Comparison of ENCODE assay signal across 8 cellular contexts in genomic region chr12:51424662-51425539, GRCh38. TPM values are rescaled to one million over a fixed set of nuclear protein-coding genes. Genes with fewer than 3 reads are reported as not detected.
DNase-seq lines count a peak whose midpoint lies in the region; TF ChIP-seq lines count a peak whose summit lies in the region.

Gene SLC4A8, plus strand, starts transcription at chr12:51424831. Its CDS starts 157 bp downstream, at chr12:51424988.

- no peak for TF ChIP-seq CTCF in neutrophil (IDR thresholded peaks at IDR 0.05)

- H3K27me3 ChIP-seq in SJSA1 (replicated peaks) (no peaks in the 10 kb centered on the region), neutrophil (peaks cover 54% of the 10 kb centered on the region), subcutaneous abdominal adipose tissue (ENCODE audit: control insufficient read depth in 5 of 5, insufficient read depth in 4 of 5, low read length in 5 of 5) (peaks cover 0 to 14% (median 9%) of the 10 kb centered on the region in 5 donors)

- peak within 1 kb of the TSS; percentile 59 for H3K27ac ChIP-seq in SJSA1
- no peak within 1 kb of the TSS for H3K27ac ChIP-seq in neutrophil
- H3K27ac ChIP-seq in subcutaneous abdominal adipose tissue (ENCODE audit: low read depth, low read length): no peak within 1 kb of the TSS

- DNase-seq in Daoy (ENCODE audit: low read depth) (peak; percentile 95), GOT3 (lab: John Stamatoyannopoulos, UW) (peak; percentile 71), LoVo (ENCODE audit: low spot score) (peak; percentile 40), SJSA1 (ENCODE audit: low read depth in 1 of 2, low spot score in 2 of 2) (peak; percentile 92 to 94), germinal center (ENCODE audit: low spot score) (peak; percentile 95)
- peak; percentile 78 for DNase-seq in activated naive CD4-positive, alpha-beta T cell treated with Interleukin-2 at 50 U/mL for 16 hours

- H3K4me3 ChIP-seq in SJSA1 (peak within 1 kb of the TSS; percentile 74), neutrophil (ENCODE audit: low read depth in 1 of 2, low read length in 1 of 2) (peak within 1 kb of the TSS; percentile 42 to 58), subcutaneous abdominal adipose tissue (ENCODE audit: low read depth in 1 of 5, low read length in 5 of 5) (peak within 1 kb of the TSS in 4 of 5 donors; percentile 34 to 65 (median 42))

- H3K9ac ChIP-seq in subcutaneous abdominal adipose tissue (ENCODE audit: low read length in 5 of 5): no peak within 1 kb of the TSS

- 0 out of 2 replicates have a peak, but pooled peaks cover 3% of the 10 kb centered on the region for H3K36me3 ChIP-seq in SJSA1
- no peaks in the 10 kb centered on the region for H3K36me3 ChIP-seq in neutrophil
- no peaks in the 10 kb centered on the region for H3K36me3 ChIP-seq in subcutaneous abdominal adipose tissue (ENCODE audit: control insufficient read depth in 5 of 5, insufficient read depth in 5 of 5, low read length in 5 of 5)

- H3K4me1 ChIP-seq in SJSA1 (replicated peaks): peaks cover 18% of the 10 kb centered on the region
- H3K4me1 ChIP-seq in neutrophil (ENCODE audit: control insufficient read depth in 1 of 2, insufficient read depth in 1 of 2, low read depth in 1 of 2, low read length in 1 of 2): peaks cover 0 to 8% of the 10 kb centered on the region in 2 experiments
- peaks cover 0 to 10% (median 8%) of the 10 kb centered on the region in 5 donors for H3K4me1 ChIP-seq in subcutaneous abdominal adipose tissue (ENCODE audit: control insufficient read depth in 5 of 5, insufficient read depth in 5 of 5, low read length in 5 of 5)

- H3K9me3 ChIP-seq in SJSA1 (replicated peaks) (no peaks in the 10 kb centered on the region), neutrophil (no peaks in the 10 kb centered on the region), subcutaneous abdominal adipose tissue (ENCODE audit: control insufficient read depth in 5 of 5, low read length in 5 of 5) (no peaks in the 10 kb centered on the region)

RNA-seq across cellular contexts. Expression of gene SLC4A8, which starts in this region (rescaled TPM):
- total RNA-seq in Daoy (2014; rRNA removed; shearing (Covaris generic)): 2.3 and 16.6 TPM in 2 replicates
- total RNA-seq in SJSA1 (2014; rRNA removed; shearing (Covaris generic)): 6.2 and 29.0 TPM in 2 replicates

Comparison
In these comparisons a context has a peak if more than half of its experiments do, and no peak if none do; other contexts are left out.
1. DNase-seq: peak in every context shown above with its lines; median percentile 95 in Daoy; 95 in germinal center; 93 in SJSA1; 78 in activated naive CD4-positive, alpha-beta T cell treated with Interleukin-2 at 50 U/mL for 16 hours; 71 in GOT3; 40 in LoVo.